Comparison of ENCODE assay signal across 8 cellular contexts in the genomic region with DNA sequence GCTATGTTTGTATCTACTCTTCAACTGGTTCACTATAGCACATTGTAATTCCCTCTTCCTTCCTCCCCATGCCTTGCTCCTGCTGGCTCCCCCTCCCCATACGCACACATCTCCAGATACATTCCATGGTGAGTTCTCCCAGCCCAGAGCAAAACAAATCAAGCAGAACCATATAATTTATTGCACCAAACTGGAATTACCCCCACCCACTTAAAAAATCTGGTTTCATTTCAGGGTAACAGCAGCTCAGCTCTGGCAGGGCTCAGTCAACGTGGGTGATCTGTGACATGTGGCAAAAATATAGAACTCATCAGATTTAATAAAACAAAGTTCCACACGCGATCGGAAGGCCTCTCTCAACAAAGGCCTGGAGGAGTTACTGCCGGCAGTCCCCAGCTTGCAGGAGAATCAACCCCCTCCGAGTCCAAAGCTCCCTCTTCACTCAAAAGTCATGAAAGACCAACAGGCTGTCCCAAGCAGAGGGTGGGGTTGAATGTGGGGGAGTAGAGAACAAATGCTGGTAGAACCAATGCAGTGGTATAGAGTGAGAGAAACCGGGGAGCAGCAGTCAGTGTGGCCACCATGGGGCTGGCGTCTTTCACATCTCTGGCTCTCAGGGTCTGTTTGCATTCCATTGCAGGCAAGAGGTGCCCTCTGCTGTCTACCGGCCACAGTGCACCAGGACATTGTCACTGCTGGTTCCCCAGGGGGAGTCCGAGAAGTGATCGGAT.
DNase-seq lines count a peak whose midpoint lies in the region; ATAC-seq and TF ChIP-seq lines count a peak whose summit lies in the region.

No MANE protein-coding gene starts in this region.

- DNase-seq in AG04449 (ENCODE audit: low read depth, low spot score) (no peak), GM13976 (ENCODE audit: low spot score) (peak; percentile 13), SJCRH30 (peak; percentile 69 to 79), foreskin keratinocyte (no peak), progenitor cell of endocrine pancreas (ENCODE audit: low spot score, unreplicated experiment) (peak; percentile 56)
- DNase-seq in CD8-positive, alpha-beta memory T cell = no peak

- H3K4me3 Mint-ChIP-seq in progenitor cell of endocrine pancreas (ENCODE audit: low read depth) = peak overlapping the region; percentile 15
- H3K4me3 Mint-ChIP-seq in CD8-positive, alpha-beta memory T cell = no peak overlapping the region

- H3K9me3 ChIP-seq in SJCRH30 (replicated peaks) = no peaks in the 10 kb centered on the region
- no peaks in the 10 kb centered on the region for H3K9me3 ChIP-seq in CD8-positive, alpha-beta memory T cell (ENCODE audit: low read length)

- TF ChIP-seq CTCF in AG04449 (IDR thresholded peaks at IDR 0.05; ENCODE audit: insufficient read depth, low read length, missing control alignments) (peak; percentile 86), GM13976 (IDR thresholded peaks at IDR 0.05; ENCODE audit: borderline replicate concordance, control extremely low read depth, extremely low read depth, insufficient read depth, missing control alignments) (peak; percentile 51), foreskin keratinocyte (conservative IDR thresholded peaks at IDR 0.05) (peak; percentile 50), progenitor cell of endocrine pancreas (IDR thresholded peaks at IDR 0.05; ENCODE audit: unreplicated experiment) (peak; percentile 79)

- peak overlapping the region; percentile 19 for H3K4me3 ChIP-seq in AG04449 (ENCODE audit: low read depth, low read length)
- peak overlapping the region; percentile 45 for H3K4me3 ChIP-seq in SJCRH30
- no peak overlapping the region for H3K4me3 ChIP-seq in CD8-positive, alpha-beta memory T cell (ENCODE audit: low read length)

- no peaks in the 10 kb centered on the region for H3K9me3 Mint-ChIP-seq in progenitor cell of endocrine pancreas (ENCODE audit: low read depth)
- peaks cover 0 to 6% (median 0%) of the 10 kb centered on the region in 5 donors for H3K9me3 Mint-ChIP-seq in CD8-positive, alpha-beta memory T cell

- in situ Hi-C loops in GM13976 (cut with MboI; ENCODE audit: low sequenced_read_pairs, unreplicated experiment) = no loop called here

- H3K36me3 ChIP-seq in SJCRH30 = no peaks in the 10 kb centered on the region
- H3K36me3 ChIP-seq in CD8-positive, alpha-beta memory T cell (ENCODE audit: insufficient read depth, low read length) = no peaks in the 10 kb centered on the region

- no peaks in the 10 kb centered on the region for H3K36me3 Mint-ChIP-seq in progenitor cell of endocrine pancreas (ENCODE audit: insufficient read depth)
- no peaks in the 10 kb centered on the region for H3K36me3 Mint-ChIP-seq in CD8-positive, alpha-beta memory T cell

- H3K27me3 ChIP-seq in SJCRH30 (no peaks in the 10 kb centered on the region), foreskin keratinocyte (no peaks in the 10 kb centered on the region)
- no peaks in the 10 kb centered on the region for H3K27me3 ChIP-seq in CD8-positive, alpha-beta memory T cell (ENCODE audit: insufficient read depth, low read length, poor library complexity, severe bottlenecking)

- H3K4me1 ChIP-seq in SJCRH30 (no peaks in the 10 kb centered on the region), foreskin keratinocyte (no peaks in the 10 kb centered on the region)
- H3K4me1 ChIP-seq in CD8-positive, alpha-beta memory T cell (ENCODE audit: insufficient read depth, low read length) = no peaks in the 10 kb centered on the region

- peak; percentile 79 for ATAC-seq in HG03159 (IDR thresholded peaks at IDR 0.05; ENCODE audit: unreplicated experiment)
- ATAC-seq in foreskin keratinocyte = peak; percentile 54
- ATAC-seq in HG02970 (IDR thresholded peaks at IDR 0.05; ENCODE audit: low FRiP score, unreplicated experiment) = no peak

- H3K4me1 Mint-ChIP-seq in progenitor cell of endocrine pancreas (ENCODE audit: low read depth) = no peaks in the 10 kb centered on the region
- no peaks in the 10 kb centered on the region for H3K4me1 Mint-ChIP-seq in CD8-positive, alpha-beta memory T cell

- H3K27ac Mint-ChIP-seq in progenitor cell of endocrine pancreas = no peak overlapping the region
- no peak overlapping the region for H3K27ac Mint-ChIP-seq in CD8-positive, alpha-beta memory T cell

- H3K27me3 Mint-ChIP-seq in progenitor cell of endocrine pancreas = peaks cover 18% of the 10 kb centered on the region
- no peaks in the 10 kb centered on the region for H3K27me3 Mint-ChIP-seq in CD8-positive, alpha-beta memory T cell

- CTCF ChIA-PET in AG04449 (lab: Yijun Ruan, JAX) = interaction anchor here (0.6 to 1.8 kb wide), 11 partner anchors 10 to 364 kb away, joined by 3 to 5 read pairs (median 3); no protein-coding TSS in a partner anchor
- CTCF ChIA-PET in CD8-positive, alpha-beta memory T cell (lab: Charles Lee) = no interaction called here

- POLR2A ChIA-PET in AG04449 (lab: Yijun Ruan, JAX) = interaction anchor here (1.3 kb wide), 1 partner anchor 364 kb away, joined by 3 read pairs; no protein-coding TSS in a partner anchor
- POLR2A ChIA-PET in CD8-positive, alpha-beta memory T cell (lab: Charles Lee) = no interaction called here

- no peak overlapping the region for H3K27ac ChIP-seq in SJCRH30
- no peak overlapping the region for H3K27ac ChIP-seq in foreskin keratinocyte
- no peak overlapping the region for H3K27ac ChIP-seq in CD8-positive, alpha-beta memory T cell (ENCODE audit: low read depth, low read length)

Comparison
In these comparisons a context has a peak if more than half of its experiments do, and no peak if none do; other contexts are left out.
1. DNase-seq: peak in GM13976 (single experiment), SJCRH30 (2 of 2) and progenitor cell of endocrine pancreas (single experiment); none in AG04449 (single experiment), foreskin keratinocyte (0 of 2) and CD8-positive, alpha-beta memory T cell (0 of 5).
2. Peak in every context shown above with its lines, with median percentiles within 50 percentile points of each other: CTCF ChIP-seq.